Comparison of ENCODE assay signal across 24 cellular contexts in the genomic region with DNA sequence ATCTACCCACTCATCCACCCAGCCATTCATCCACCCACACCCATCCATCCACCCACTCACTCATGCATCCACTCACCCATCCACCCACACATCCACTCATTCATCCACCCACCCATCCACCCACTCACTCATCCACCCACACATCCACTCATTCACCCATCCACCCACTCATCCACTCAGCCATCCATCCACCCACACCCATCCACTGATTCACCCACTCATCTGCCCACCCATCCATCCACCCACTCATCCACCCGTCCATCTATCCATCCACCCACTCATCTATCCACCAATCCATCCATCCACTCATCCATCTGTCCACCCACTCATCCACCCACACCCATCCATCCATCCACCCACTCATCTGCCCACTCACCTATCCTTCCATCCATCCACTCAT. TPM values are rescaled to one million over a fixed set of nuclear protein-coding genes. Genes with fewer than 3 reads are reported as not detected.
DNase-seq lines count a peak whose midpoint lies in the region; ATAC-seq, FAIRE-seq and TF ChIP-seq lines count a peak whose summit lies in the region.
"Had no signal": no experiment of that assay in that cellular context is flagged by ENCODE, and none has a peak within 500 bp of the region (broad histone marks: within the 10 kb centered on the region; RNA-seq: fewer than 3 reads in every experiment).

No MANE protein-coding gene starts in this region.

- TF ChIP-seq RAD21 in GM12878 (IDR thresholded peaks at IDR 0.05; ENCODE audit: insufficient read depth, low read depth, low read length): no peak

- H3K27me3 Mint-ChIP-seq in stimulated activated naive CD8-positive, alpha-beta T cell treated with anti-CD3 and anti-CD28 coated beads, Interleukin-15, Interleukin-2, amounts not matched to agents 100 ng/mL and 50 ng/mL, for 24 hours: no peaks in the 10 kb centered on the region
- H3K27me3 Mint-ChIP-seq: CD4-positive, CD25-positive, alpha-beta regulatory T cell; IgD-negative memory B cell had no signal

- RAD21 ChIA-PET in GM12878 (lab: Charles Lee; ENCODE audit: unreplicated experiment): no interaction called here

- H3K9me3 ChIP-seq in GM12878 (replicated peaks; ENCODE audit: control insufficient read depth, insufficient read depth, low read length): no peaks in the 10 kb centered on the region
- H3K9me3 ChIP-seq: SK-N-SH had no signal

- H3K36me3 Mint-ChIP-seq in stimulated activated naive CD8-positive, alpha-beta T cell treated with anti-CD3 and anti-CD28 coated beads, Interleukin-15, Interleukin-2, amounts not matched to agents 100 ng/mL and 50 ng/mL, for 24 hours (ENCODE audit: low read depth): peaks cover 9% of the 10 kb centered on the region

- no peak overlapping the region for H3K4me3 Mint-ChIP-seq in stimulated activated naive CD8-positive, alpha-beta T cell treated with anti-CD3 and anti-CD28 coated beads, Interleukin-15, Interleukin-2, amounts not matched to agents 100 ng/mL and 50 ng/mL, for 24 hours
- H3K4me3 Mint-ChIP-seq: CD4-positive, CD25-positive, alpha-beta regulatory T cell; HFFc6; IgD-negative memory B cell had no signal

- in situ Hi-C loops in GM12878 (cut with MboI): no loop called here

- peaks cover 7% of the 10 kb centered on the region for H3K9me3 Mint-ChIP-seq in stimulated activated naive CD8-positive, alpha-beta T cell treated with anti-CD3 and anti-CD28 coated beads, Interleukin-15, Interleukin-2, amounts not matched to agents 100 ng/mL and 50 ng/mL, for 24 hours

- WGBS in GM12878 (ENCODE audit: insufficient coverage, insufficient replicate concordance, low lambda C conversion rate, missing lambda C conversion rate): 0% methylated on average over 1 of the region's 1 CpG

- H3K27me3 ChIP-seq in GM12878 (replicated peaks in 1 of 2; ENCODE audit: control insufficient read depth in 2 of 2, insufficient read depth in 2 of 2, low read length in 1 of 2): no peaks in the 10 kb centered on the region
- H3K27me3 ChIP-seq: BLaER1 had no signal

- DNase-seq in activated CD4-positive, alpha-beta T cell treated with anti-CD3 and anti-CD28 coated beads, Interleukin-2, amount 50 U/mL, for 4 hours: peak; percentile 15 to 16
- DNase-seq in activated CD4-positive, alpha-beta T cell treated with anti-CD3 and anti-CD28 coated beads, Interleukin-2, amount 50 U/mL, for 48 hours: no peak
- no peak for DNase-seq in stimulated activated naive CD8-positive, alpha-beta T cell treated with anti-CD3 and anti-CD28 coated beads, Interleukin-15, Interleukin-2, amounts not matched to agents 100 U/mL and 50 U/mL, for 24 hours
- DNase-seq in GM12878 (ENCODE audit: low read depth, low spot score) (no peak), D341Med (ENCODE audit: low spot score) (no peak), NCI-H1694 (lab: John Stamatoyannopoulos, UW) (no peak), NCI-H748 treated with DMSO at 0.1 percent for 48 hours (lab: John Stamatoyannopoulos, UW) (no peak)
- DNase-seq: CD4-positive, CD25-positive, alpha-beta regulatory T cell; DMS53; H7; HFFc6; NCI-H1092; NCI-H1417 treated with DMSO at 0.1 percent for 48 hours; NCI-H187; NCI-H2081 treated with DMSO at 0.1 percent for 48 hours; NCI-H2171; NCI-H226; NCI-H510A treated with DMSO at 0.1 percent for 48 hours; SK-N-SH had no signal

- no peaks in the 10 kb centered on the region for H3K4me1 Mint-ChIP-seq in stimulated activated naive CD8-positive, alpha-beta T cell treated with anti-CD3 and anti-CD28 coated beads, Interleukin-15, Interleukin-2, amounts not matched to agents 100 ng/mL and 50 ng/mL, for 24 hours (ENCODE audit: low read depth)
- H3K4me1 Mint-ChIP-seq: IgD-negative memory B cell had no signal

- SMC1A ChIA-PET in GM12878 (lab: Charles Lee; ENCODE audit: uncharacterized antibody, unreplicated experiment): no interaction called here

- no peak for FAIRE-seq in GM12878 (lab: Jason Lieb, UNC)
- FAIRE-seq: A204.1, RCC 7860 had no signal

- CTCF ChIA-PET in GM12878 (lab: Yijun Ruan, JAX): no interaction called here

- H3K4me3 ChIP-seq in GM12878: no peak overlapping the region
- H3K4me3 ChIP-seq: BLaER1 had no signal

- no peak for ATAC-seq in stimulated activated naive CD8-positive, alpha-beta T cell treated with anti-CD3 and anti-CD28 coated beads, Interleukin-15, Interleukin-2, amounts not matched to agents 100 U/mL and 50 U/mL, for 24 hours
- ATAC-seq in GM12878: no peak

- TF ChIP-seq EP300 in GM12878 (IDR thresholded peaks at IDR 0.05; ENCODE audit: borderline replicate concordance in 1 of 2, control insufficient read depth in 1 of 2, low read depth in 2 of 2, low read length in 2 of 2): no peak

- no peaks in the 10 kb centered on the region for H3K4me1 ChIP-seq in GM12878 (ENCODE audit: control insufficient read depth, insufficient read depth, low read length)

- intact Hi-C loops in GM12878 (cut with micrococcal nuclease; ENCODE audit: unreplicated experiment): no loop called here

- H3K27ac Mint-ChIP-seq in stimulated activated naive CD8-positive, alpha-beta T cell treated with anti-CD3 and anti-CD28 coated beads, Interleukin-15, Interleukin-2, amounts not matched to agents 100 ng/mL and 50 ng/mL, for 24 hours: peak overlapping the region; percentile 68
- H3K27ac Mint-ChIP-seq: CD4-positive, CD25-positive, alpha-beta regulatory T cell; HFFc6; IgD-negative memory B cell had no signal

- no peak overlapping the region for H3K9ac ChIP-seq in GM12878 (ENCODE audit: control insufficient read depth, insufficient read depth, low read length)
- H3K9ac ChIP-seq: BLaER1, SK-N-SH had no signal

- no peaks in the 10 kb centered on the region for H4K20me1 ChIP-seq in GM12878 (ENCODE audit: control insufficient read depth, insufficient read depth)
- H4K20me1 ChIP-seq: BLaER1 had no signal

- H3K27ac ChIP-seq in GM12878 (ENCODE audit: control insufficient read depth, insufficient read depth): no peak overlapping the region
- H3K27ac ChIP-seq: BLaER1 had no signal

- H2AFZ ChIP-seq in GM12878 (ENCODE audit: control insufficient read depth, low read depth, low read length): no peak overlapping the region

- H3K36me3 ChIP-seq in GM12878 (ENCODE audit: control insufficient read depth in 2 of 2, insufficient read depth in 2 of 2, low read length in 1 of 2): no peaks in the 10 kb centered on the region
- H3K36me3 ChIP-seq: BLaER1 had no signal

- no peaks in the 10 kb centered on the region for H3K79me2 ChIP-seq in GM12878 (ENCODE audit: control insufficient read depth, insufficient read depth, low read length)

- TF ChIP-seq CTCF in GM12878 (IDR thresholded peaks at IDR 0.05 in 2 of 3, conservative IDR thresholded peaks at IDR 0.05 in 1 of 3; ENCODE audit: control insufficient read depth in 2 of 3, extremely low read depth in 1 of 3, insufficient read depth in 1 of 3, low read depth in 3 of 3, low read length in 3 of 3): no peak

- no TSS peak for BruUV-seq in GM12878 (replicated peaks; lab: Mats Ljungman, UMichigan)

- POLR2A ChIA-PET in GM12878 (lab: Charles Lee): no interaction called here

- no peak overlapping the region for H3K4me2 ChIP-seq in GM12878 (ENCODE audit: control insufficient read depth, insufficient read depth)
- H3K4me2 ChIP-seq: BLaER1, SK-N-SH had no signal

- TF ChIP-seq POLR2A in GM12878 (IDR thresholded peaks at IDR 0.05; ENCODE audit: low read depth, low read length): no peak

RNA-seq across cellular contexts. Expression of a gene that starts 17.3 kb away (rescaled TPM):
- 0.23 and 0.37 TPM in 2 replicates for total RNA-seq in GM12878 (2013; cell fraction: nucleolus; rRNA removed)
- total RNA-seq in GM12878 (2014; rRNA removed) (0.05 and 0.17 TPM in 2 replicates), GM12878 (2014; rRNA removed; fragmentation: Illumina TruSeq; extraction: Trizol) (0.05 and 0.09 TPM in 2 replicates), GM12878 (2021) (0.33 and 0.35 TPM in 2 replicates)
- polyA plus RNA-seq in GM12878 (2011; ENCODE audit: low read depth): 0.21 TPM
- polyA plus RNA-seq in GM12878 (2011; rRNA removed) (0.19 and 0.33 TPM in 2 replicates), GM12878 (2014; fragmentation: Illumina TruSeq; extraction: Trizol) (0.08 and 0.21 TPM in 2 replicates), GM12878 (2014; fragmentation: Nextera tagmentation; extraction: Ambion mirVana) (under 1 TPM; 0.02 TPM), GM12878 (2014; rRNA removed) (0.31 and 0.47 TPM in 2 replicates), GM12878 (2016; fragmentation: Nextera tagmentation; extraction: Ambion mirVana) (under 1 TPM; 0.13 TPM)
- polyA plus RNA-seq in GM12878 (2011; cell fraction: cytosol; rRNA removed): 0.37 and 0.42 TPM in 2 replicates
- polyA plus RNA-seq in GM12878 (2011; cell fraction: nucleus; rRNA removed): 0.42 and 0.55 TPM in 2 replicates
- 0.52 and 0.62 TPM in 2 replicates for polyA plus RNA-seq in GM12878 (2012)
- polyA minus RNA-seq in GM12878 (2011; rRNA and poly(A)+ RNA removed): 0.07 and 0.36 TPM in 2 replicates
- polyA minus RNA-seq in GM12878 (2011; cell fraction: cytosol; rRNA and poly(A)+ RNA removed): 0.40 TPM in 1 of 2 replicates, not detected in the other
- polyA minus RNA-seq in GM12878 (2011; cell fraction: nucleus; rRNA and poly(A)+ RNA removed): 0.19 and 0.36 TPM in 2 replicates

RNA-seq across cellular contexts. Expression of a gene that starts 22.0 kb away (rescaled TPM):
- total RNA-seq in GM12878 (2013; cell fraction: nucleolus; rRNA removed): 18.0 and 20.0 TPM in 2 replicates
- total RNA-seq in GM12878 (2014; rRNA removed): 26.8 and 30.3 TPM in 2 replicates
- 13.1 and 14.4 TPM in 2 replicates for total RNA-seq in GM12878 (2014; rRNA removed; fragmentation: Illumina TruSeq; extraction: Trizol)
- total RNA-seq in GM12878 (2021): 24.0 and 24.4 TPM in 2 replicates
- polyA plus RNA-seq in GM12878 (2011; ENCODE audit: low read depth): 8.6 TPM
- 19.8 and 38.5 TPM in 2 replicates for polyA plus RNA-seq in GM12878 (2011; rRNA removed)
- polyA plus RNA-seq in GM12878 (2011; cell fraction: cytosol; rRNA removed): 58.4 and 64.1 TPM in 2 replicates
- polyA plus RNA-seq in GM12878 (2011; cell fraction: nucleus; rRNA removed): 29.9 and 35.1 TPM in 2 replicates
- polyA plus RNA-seq in GM12878 (2012): 14.9 and 17.5 TPM in 2 replicates
- polyA plus RNA-seq in GM12878 (2014; fragmentation: Illumina TruSeq; extraction: Trizol): 13.9 and 21.1 TPM in 2 replicates
- 10 to 100 TPM; 16.3 to 18.4 TPM for polyA plus RNA-seq in GM12878 (2014; fragmentation: Nextera tagmentation; extraction: Ambion mirVana)
- polyA plus RNA-seq in GM12878 (2014; rRNA removed): 33.4 and 37.3 TPM in 2 replicates
- polyA plus RNA-seq in GM12878 (2016; fragmentation: Nextera tagmentation; extraction: Ambion mirVana): 10 to 100 TPM; 54.0 to 63.4 TPM
- 28.2 and 39.0 TPM in 2 replicates for polyA minus RNA-seq in GM12878 (2011; rRNA and poly(A)+ RNA removed)
- polyA minus RNA-seq in GM12878 (2011; cell fraction: cytosol; rRNA and poly(A)+ RNA removed): 14.9 and 16.2 TPM in 2 replicates
- 13.3 and 21.9 TPM in 2 replicates for polyA minus RNA-seq in GM12878 (2011; cell fraction: nucleus; rRNA and poly(A)+ RNA removed)

RNA-seq across cellular contexts. Expression of a gene that starts 48.6 kb away (rescaled TPM):
- 13.7 and 15.8 TPM in 2 replicates for total RNA-seq in GM12878 (2013; cell fraction: nucleolus; rRNA removed)
- total RNA-seq in GM12878 (2014; rRNA removed): 14.4 and 15.0 TPM in 2 replicates
- 8.6 and 10.0 TPM in 2 replicates for total RNA-seq in GM12878 (2014; rRNA removed; fragmentation: Illumina TruSeq; extraction: Trizol)
- 38.6 and 39.4 TPM in 2 replicates for total RNA-seq in GM12878 (2021)
- 8.9 TPM for polyA plus RNA-seq in GM12878 (2011; ENCODE audit: low read depth)
- polyA plus RNA-seq in GM12878 (2011; rRNA removed): 13.3 and 16.6 TPM in 2 replicates
- 32.9 and 36.4 TPM in 2 replicates for polyA plus RNA-seq in GM12878 (2011; cell fraction: cytosol; rRNA removed)
- polyA plus RNA-seq in GM12878 (2011; cell fraction: nucleus; rRNA removed): 28.3 and 35.6 TPM in 2 replicates
- polyA plus RNA-seq in GM12878 (2012): 19.0 and 25.3 TPM in 2 replicates
- polyA plus RNA-seq in GM12878 (2014; fragmentation: Illumina TruSeq; extraction: Trizol): 6.3 and 20.6 TPM in 2 replicates
- polyA plus RNA-seq in GM12878 (2014; fragmentation: Nextera tagmentation; extraction: Ambion mirVana): 1 to 10 TPM in 1 of 2 experiments, under 1 TPM in 1; 0.71 to 3.8 TPM
- 30.4 and 33.1 TPM in 2 replicates for polyA plus RNA-seq in GM12878 (2014; rRNA removed)
- 10 to 100 TPM; 37.1 to 38.6 TPM for polyA plus RNA-seq in GM12878 (2016; fragmentation: Nextera tagmentation; extraction: Ambion mirVana)
- 12.9 and 18.6 TPM in 2 replicates for polyA minus RNA-seq in GM12878 (2011; rRNA and poly(A)+ RNA removed)
- 10.0 and 15.5 TPM in 2 replicates for polyA minus RNA-seq in GM12878 (2011; cell fraction: cytosol; rRNA and poly(A)+ RNA removed)
- polyA minus RNA-seq in GM12878 (2011; cell fraction: nucleus; rRNA and poly(A)+ RNA removed): 7.3 and 13.4 TPM in 2 replicates

Comparison
In these comparisons a context has a peak if more than half of its experiments do, and no peak if none do; other contexts are left out.
1. DNase-seq: peak in activated CD4-positive, alpha-beta T cell treated with anti-CD3 and anti-CD28 coated beads, Interleukin-2, amount 50 U/mL, for 4 hours (2 of 2); none in activated CD4-positive, alpha-beta T cell treated with anti-CD3 and anti-CD28 coated beads, Interleukin-2, amount 50 U/mL, for 48 hours (0 of 2), stimulated activated naive CD8-positive, alpha-beta T cell treated with anti-CD3 and anti-CD28 coated beads, Interleukin-15, Interleukin-2, amounts not matched to agents 100 U/mL and 50 U/mL, for 24 hours (single experiment), GM12878 (single experiment), D341Med (single experiment), NCI-H1694 (single experiment) and NCI-H748 treated with DMSO at 0.1 percent for 48 hours (single experiment).